8 cellular contexts compared by ENCODE assay signal in genomic region chr3:169812844-169813677, GRCh38. TPM values are rescaled to one million over a fixed set of nuclear protein-coding genes. Genes with fewer than 3 reads are reported as not detected.
DNase-seq lines count a peak whose midpoint lies in the region; ATAC-seq and TF ChIP-seq lines count a peak whose summit lies in the region.

A gene with protein sequence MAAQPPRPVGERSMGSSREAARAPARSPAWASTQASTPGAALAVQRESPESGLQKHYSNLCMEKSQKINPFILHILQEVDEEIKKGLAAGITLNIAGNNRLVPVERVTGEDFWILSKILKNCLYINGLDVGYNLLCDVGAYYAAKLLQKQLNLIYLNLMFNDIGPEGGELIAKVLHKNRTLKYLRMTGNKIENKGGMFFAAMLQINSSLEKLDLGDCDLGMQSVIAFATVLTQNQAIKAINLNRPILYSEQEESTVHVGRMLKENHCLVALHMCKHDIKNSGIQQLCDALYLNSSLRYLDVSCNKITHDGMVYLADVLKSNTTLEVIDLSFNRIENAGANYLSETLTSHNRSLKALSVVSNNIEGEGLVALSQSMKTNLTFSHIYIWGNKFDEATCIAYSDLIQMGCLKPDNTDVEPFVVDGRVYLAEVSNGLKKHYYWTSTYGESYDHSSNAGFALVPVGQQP (minus strand): TSS chr3:169812904. CDS start chr3:169812548, 356 bp downstream.
Gene LRRIQ4 (plus strand): TSS chr3:169812870. CDS start chr3:169821922, 9,052 bp downstream.

- peak within 1 kb of the TSS; percentile 86 for H2AFZ ChIP-seq in PC-9

- intact Hi-C loops in PC-9 (cut with micrococcal nuclease; ENCODE audit: unreplicated experiment): loop anchor here (1.0 to 2.0 kb wide), 3 partner anchors 40 to 224 kb away; partner anchors contain the start of genes GPR160, MYNN and SEC62

- H3K4me2 ChIP-seq in PC-9: peak within 1 kb of the TSS; percentile 89

- peak within 1 kb of the TSS; percentile 86 to 93 (median 87) for H3K4me3 Mint-ChIP-seq in CD4-positive, CD25-positive, alpha-beta regulatory T cell

- H3K4me3 ChIP-seq in CD4-positive, CD25-positive, alpha-beta regulatory T cell (ENCODE audit: low read depth, low read length): peak within 1 kb of the TSS; percentile 80
- peak within 1 kb of the TSS; percentile 61 for H3K4me3 ChIP-seq in PC-9

- peak; percentile 34 to 84 (median 45) for DNase-seq in CD4-positive, CD25-positive, alpha-beta regulatory T cell
- DNase-seq in HT-29 (ENCODE audit: low spot score): peak; percentile 90
- peak; percentile 57 to 73 for DNase-seq in PC-9
- DNase-seq in activated T-helper 9 cell treated with anti-CD3 and anti-CD28 coated beads, Interleukin-2, amount 50 U/mL, for 16 hours (ENCODE audit: low read depth): peak; percentile 60
- peak; percentile 73 for DNase-seq in germinal center (ENCODE audit: low spot score)
- peak in 52 of 56 donors; percentile 17 to 80 (median 50) for DNase-seq in nucleus accumbens (lab: John Stamatoyannopoulos, UW)

- peaks cover 27% of the 10 kb centered on the region for H3K4me1 ChIP-seq in CD4-positive, CD25-positive, alpha-beta regulatory T cell (ENCODE audit: control insufficient read depth, insufficient read depth, low read length, poor library complexity, severe bottlenecking)
- peaks cover 16% of the 10 kb centered on the region for H3K4me1 ChIP-seq in PC-9 (replicated peaks; ENCODE audit: insufficient read depth)

- peaks cover 5% of the 10 kb centered on the region; the same call in 1 of the 2 replicates for H3F3A ChIP-seq in PC-9 (ENCODE audit: insufficient read depth, low read depth)

- peaks cover 0 to 14% (median 6%) of the 10 kb centered on the region in 7 donors for H3K9me3 Mint-ChIP-seq in CD4-positive, CD25-positive, alpha-beta regulatory T cell

- TF ChIP-seq CTCF in PC-9 (conservative IDR thresholded peaks at IDR 0.05): no peak

- H3K79me2 ChIP-seq in PC-9 (ENCODE audit: low read depth): no peaks in the 10 kb centered on the region

- POLR2A ChIA-PET in PC-9 (lab: Charles Lee; ENCODE audit: unreplicated experiment): interaction anchor here (1.0 kb wide), 1 partner anchor 154 kb away, joined by 6 read pairs; the partner anchor contains the start of gene SEC62

- BruUV-seq in PC-9 (replicated peaks; lab: Mats Ljungman, UMichigan): TSS peak; percentile 42

- ATAC-seq in CD4-positive, CD25-positive, alpha-beta regulatory T cell (ENCODE audit: low read depth in 2 of 2): peak; percentile 33 to 43
- ATAC-seq in GM19463 (IDR thresholded peaks at IDR 0.05; ENCODE audit: unreplicated experiment): peak; percentile 43

- H3K27ac ChIP-seq in CD4-positive, CD25-positive, alpha-beta regulatory T cell (ENCODE audit: insufficient read depth, low read length, poor library complexity, severe bottlenecking): no peak within 1 kb of the TSS
- H3K27ac ChIP-seq in PC-9: no peak within 1 kb of the TSS
- H3K27ac ChIP-seq in temporal lobe (ENCODE audit: low read depth, low read length): peak within 1 kb of the TSS; percentile 69

- H4K20me1 ChIP-seq in PC-9 (ENCODE audit: insufficient read depth): no peaks in the 10 kb centered on the region

- H3K9me3 ChIP-seq in CD4-positive, CD25-positive, alpha-beta regulatory T cell (ENCODE audit: control insufficient read depth in 2 of 2, low read length in 2 of 2): peaks cover 12 to 14% of the 10 kb centered on the region in 2 experiments
- H3K9me3 ChIP-seq in PC-9 (ENCODE audit: insufficient read depth, low read depth): peaks cover 12% of the 10 kb centered on the region; the same call in 1 of the 2 replicates

- peak within 1 kb of the TSS; percentile 62 to 79 (median 70) for H3K27ac Mint-ChIP-seq in CD4-positive, CD25-positive, alpha-beta regulatory T cell

- no peaks in the 10 kb centered on the region for H3K36me3 ChIP-seq in CD4-positive, CD25-positive, alpha-beta regulatory T cell (ENCODE audit: control insufficient read depth, insufficient read depth, low read length)
- no peaks in the 10 kb centered on the region for H3K36me3 ChIP-seq in PC-9 (ENCODE audit: low read depth)

- peaks cover 12 to 29% (median 14%) of the 10 kb centered on the region in 4 donors for H3K4me1 Mint-ChIP-seq in CD4-positive, CD25-positive, alpha-beta regulatory T cell

- no peaks in the 10 kb centered on the region for H3K36me3 Mint-ChIP-seq in CD4-positive, CD25-positive, alpha-beta regulatory T cell

- H3K27me3 Mint-ChIP-seq in CD4-positive, CD25-positive, alpha-beta regulatory T cell: peaks cover 44% of the 10 kb centered on the region

- CTCF ChIA-PET in PC-9 (lab: Charles Lee): interaction anchor here (0.9 kb wide), 1 partner anchor 101 kb away, joined by 3 read pairs; no protein-coding TSS in a partner anchor

- peaks cover 6% of the 10 kb centered on the region for H3K27me3 ChIP-seq in CD4-positive, CD25-positive, alpha-beta regulatory T cell (ENCODE audit: control insufficient read depth, insufficient read depth, low read length)
- no peaks in the 10 kb centered on the region for H3K27me3 ChIP-seq in PC-9 (ENCODE audit: insufficient read depth, low read depth)

- no peaks in the 10 kb centered on the region for H3K9me2 ChIP-seq in PC-9 (ENCODE audit: insufficient read depth)

RNA-seq across cellular contexts. Expression of the first gene that starts in this region (rescaled TPM):
- total RNA-seq in CD4-positive, CD25-positive, alpha-beta regulatory T cell: not detected
- polyA plus RNA-seq in CD4-positive, CD25-positive, alpha-beta regulatory T cell: under 1 TPM in 3 of 4 donors, not detected in 1; 0.06 to 0.62 (median 0.21) TPM
- total RNA-seq in HT-29 (2014; rRNA removed; shearing (Covaris generic)): 0.81 and 4.2 TPM in 2 replicates
- total RNA-seq in PC-9 (2021): 9.6 and 10.3 TPM in 2 replicates
- total RNA-seq in temporal lobe: 7.1 TPM

RNA-seq across cellular contexts. Expression of gene LRRIQ4, which starts in this region (rescaled TPM):
- total RNA-seq in CD4-positive, CD25-positive, alpha-beta regulatory T cell: not detected
- not detected for polyA plus RNA-seq in CD4-positive, CD25-positive, alpha-beta regulatory T cell
- not detected in 2 replicates for total RNA-seq in HT-29 (2014; rRNA removed; shearing (Covaris generic))
- 1.3 TPM in 2 replicates for total RNA-seq in PC-9 (2021)
- 0.49 TPM for total RNA-seq in temporal lobe

Comparison
In these comparisons a context has a peak if more than half of its experiments do, and no peak if none do; other contexts are left out.
1. Peak in DNase-seq, ATAC-seq and H3K4me3 ChIP-seq in CD4-positive, CD25-positive, alpha-beta regulatory T cell; RNA of the genes that start here not detected or under 1 TPM.